Comparison of ENCODE assay signal across 22 cellular contexts in genomic region chr7:40115941-40116340, GRCh38.
"Had no signal": no experiment of that assay in that cellular context is flagged by ENCODE, and none has a peak within 500 bp of the region (broad histone marks: within the 10 kb centered on the region; RNA-seq: fewer than 3 reads in every experiment).

No MANE protein-coding gene starts in this region.

- DNase-seq: Kasumi-1, MM.1S, NCI-H1092 treated with DMSO at 0.1 percent for 48 hours, NCI-H1436, NCI-H1930, NCI-H2081, NCI-H2107, NCI-H2227 treated with DMSO at 0.1 percent for 48 hours, NCI-H446, NCI-H510A, NCI-H524 treated with DMSO at 0.1 percent for 48 hours, NCI-H69, NCI-H774, Right ventricle myocardium superior, RPMI8226, SIG-M5 had no signal

- H3K9me3 Mint-ChIP-seq: IgD-negative memory B cell had no signal

- ATAC-seq: K562 had no signal

- H3K4me2 ChIP-seq: KMS-11 had no signal

- H3K4me3 Mint-ChIP-seq: IgD-negative memory B cell had no signal

- H3K27me3 Mint-ChIP-seq: IgD-negative memory B cell had no signal

- H3K9ac ChIP-seq: KMS-11 had no signal

- H3K27me3 ChIP-seq: SJSA1 had no signal

- H3K27ac ChIP-seq: HL-60, KMS-11, SJSA1, SK-N-MC had no signal

- H3K4me3 ChIP-seq: K562, SJSA1, SK-N-MC had no signal

- H3K9me3 ChIP-seq: SJSA1 had no signal
